Comparison of ENCODE assay signal across 8 cellular contexts in genomic region chr15:94538280-94538679, GRCh38.
"Had no signal": no experiment of that assay in that cellular context is flagged by ENCODE, and none has a peak within 500 bp of the region (broad histone marks: within the 10 kb centered on the region; RNA-seq: fewer than 3 reads in every experiment).

No MANE protein-coding gene starts in this region.

- DNase-seq: GDM1, GF-D8 had no signal

- ATAC-seq: GM12878 had no signal

- H3K4me3 ChIP-seq: GM12878 had no signal

- FAIRE-seq: G401.6, GM12878, GM12891, GM12892, GM18507, GM19239 had no signal
